Comparison of ENCODE assay signal across 8 cellular contexts in the genomic region with DNA sequence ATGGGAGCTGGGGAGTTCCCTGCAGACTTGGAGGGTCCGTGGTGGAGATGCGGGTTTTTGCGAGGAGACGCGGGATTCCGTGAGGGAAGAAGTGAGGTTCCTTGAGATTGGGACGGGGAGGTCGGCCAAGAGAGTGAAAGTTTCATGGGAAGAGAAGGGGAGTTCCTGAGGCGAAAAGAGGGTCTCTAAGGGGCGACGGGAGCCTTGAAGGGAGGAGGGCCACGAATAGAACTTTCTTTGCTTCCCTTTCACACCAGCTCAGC. TPM values are rescaled to one million over a fixed set of nuclear protein-coding genes. Genes with fewer than 3 reads are reported as not detected.
DNase-seq lines count a peak whose midpoint lies in the region; ATAC-seq and TF ChIP-seq lines count a peak whose summit lies in the region.

No MANE protein-coding gene starts in this region.

- H3K27ac Mint-ChIP-seq in HFFc6, result peak overlapping the region; percentile 58; the same call in 1 of the 2 replicates
- peak overlapping the region; percentile 80 for H3K27ac Mint-ChIP-seq in activated T-cell treated with anti-CD3 and anti-CD28 coated beads, Interleukin-2, amount 50 U/mL, for 72 hours
- H3K27ac Mint-ChIP-seq in stimulated activated effector memory CD8-positive, alpha-beta T cell treated with anti-CD3 and anti-CD28 coated beads, Interleukin-12 subunit alpha, Interleukin-12 subunit beta, amount 100 ng/mL, for 72 hours, result peak overlapping the region; percentile 75

- ATAC-seq in activated T-cell treated with anti-CD3 and anti-CD28 coated beads, Interleukin-2, amount 50 U/mL, for 72 hours (replicated peaks in 1 of 2), result no peak
- ATAC-seq in stimulated activated effector memory CD8-positive, alpha-beta T cell treated with anti-CD3 and anti-CD28 coated beads, Interleukin-12 subunit alpha, Interleukin-12 subunit beta, amount 100 ng/mL, for 72 hours, result no peak
- no peak for ATAC-seq in HG03460 (IDR thresholded peaks at IDR 0.05; ENCODE audit: unreplicated experiment)
- ATAC-seq in HG02852 (IDR thresholded peaks at IDR 0.05; ENCODE audit: unreplicated experiment), result no peak

- no peaks in the 10 kb centered on the region for H3K36me3 Mint-ChIP-seq in HFFc6 (ENCODE audit: low read depth)
- peaks cover 0 to 2% of the 10 kb centered on the region in 2 donors for H3K36me3 Mint-ChIP-seq in activated T-cell treated with anti-CD3 and anti-CD28 coated beads, Interleukin-2, amount 50 U/mL, for 72 hours (ENCODE audit: insufficient read depth in 2 of 2)
- H3K36me3 Mint-ChIP-seq in stimulated activated effector memory CD8-positive, alpha-beta T cell treated with anti-CD3 and anti-CD28 coated beads, Interleukin-12 subunit alpha, Interleukin-12 subunit beta, amount 100 ng/mL, for 72 hours, result peaks cover 10% of the 10 kb centered on the region

- no peak for DNase-seq in HFFc6
- DNase-seq in activated T-cell treated with anti-CD3 and anti-CD28 coated beads, Interleukin-2, amount 50 U/mL, for 72 hours, result no peak
- no peak for DNase-seq in stimulated activated effector memory CD8-positive, alpha-beta T cell treated with anti-CD3 and anti-CD28 coated beads, Interleukin-12 subunit alpha, Interleukin-12 subunit beta, amount 100 ng/mL, for 72 hours (ENCODE audit: low spot score in 2 of 2)
- no peak for DNase-seq in NCI-H2081 treated with DMSO at 0.1 percent for 48 hours (lab: John Stamatoyannopoulos, UW)
- no peak for DNase-seq in EL

- peak overlapping the region; percentile 92 for H3K4me3 Mint-ChIP-seq in HFFc6
- peak overlapping the region; percentile 91 to 97 for H3K4me3 Mint-ChIP-seq in activated T-cell treated with anti-CD3 and anti-CD28 coated beads, Interleukin-2, amount 50 U/mL, for 72 hours
- peak overlapping the region; percentile 83 for H3K4me3 Mint-ChIP-seq in stimulated activated effector memory CD8-positive, alpha-beta T cell treated with anti-CD3 and anti-CD28 coated beads, Interleukin-12 subunit alpha, Interleukin-12 subunit beta, amount 100 ng/mL, for 72 hours

- no peak for TF ChIP-seq CTCF in HFFc6 (IDR thresholded peaks at IDR 0.05)

- no peaks in the 10 kb centered on the region; the same call in 1 of the 2 replicates for H3K27me3 Mint-ChIP-seq in HFFc6 (ENCODE audit: insufficient read depth)
- peaks cover 7% of the 10 kb centered on the region for H3K27me3 Mint-ChIP-seq in activated T-cell treated with anti-CD3 and anti-CD28 coated beads, Interleukin-2, amount 50 U/mL, for 72 hours (ENCODE audit: low read depth)

- peaks cover 43% of the 10 kb centered on the region for H3K4me1 Mint-ChIP-seq in HFFc6 (ENCODE audit: low read depth)
- H3K4me1 Mint-ChIP-seq in activated T-cell treated with anti-CD3 and anti-CD28 coated beads, Interleukin-2, amount 50 U/mL, for 72 hours (ENCODE audit: low read depth), result peaks cover 46% of the 10 kb centered on the region
- H3K4me1 Mint-ChIP-seq in stimulated activated effector memory CD8-positive, alpha-beta T cell treated with anti-CD3 and anti-CD28 coated beads, Interleukin-12 subunit alpha, Interleukin-12 subunit beta, amount 100 ng/mL, for 72 hours, result peaks cover 47% of the 10 kb centered on the region

- peak overlapping the region; percentile 66 for H3K4me3 ChIP-seq in iPS-11a (ENCODE audit: low read depth, low read length)

- H3K9me3 Mint-ChIP-seq in HFFc6, result no peaks in the 10 kb centered on the region
- no peaks in the 10 kb centered on the region for H3K9me3 Mint-ChIP-seq in activated T-cell treated with anti-CD3 and anti-CD28 coated beads, Interleukin-2, amount 50 U/mL, for 72 hours
- H3K9me3 Mint-ChIP-seq in stimulated activated effector memory CD8-positive, alpha-beta T cell treated with anti-CD3 and anti-CD28 coated beads, Interleukin-12 subunit alpha, Interleukin-12 subunit beta, amount 100 ng/mL, for 72 hours, result no peaks in the 10 kb centered on the region

RNA-seq across cellular contexts. Expression of a gene that starts 0.5 kb away (rescaled TPM):
- total RNA-seq in HFFc6 (2021; fragmentation: NEBNext Ultra II Directional; extraction: Animal tissue kit (Norgen Biotek cat#: 25700)), result 10 to 100 TPM; 13.2 to 18.0 (median 15.5) TPM
- 10 to 100 TPM; 61.1 to 78.2 TPM for total RNA-seq in activated T-cell treated with anti-CD3 and anti-CD28 coated beads, Interleukin-2, amount 50 U/mL, for 72 hours

RNA-seq across cellular contexts. Expression of a gene that starts 4.3 kb away (rescaled TPM):
- 10 to 100 TPM; 13.3 to 17.3 (median 16.1) TPM for total RNA-seq in HFFc6 (2021; fragmentation: NEBNext Ultra II Directional; extraction: Animal tissue kit (Norgen Biotek cat#: 25700))
- total RNA-seq in activated T-cell treated with anti-CD3 and anti-CD28 coated beads, Interleukin-2, amount 50 U/mL, for 72 hours, result 10 to 100 TPM; 20.8 to 23.1 TPM

RNA-seq across cellular contexts. Expression of a gene that starts 51.5 kb away (rescaled TPM):
- 10 to 100 TPM; 17.6 to 21.0 (median 18.4) TPM for total RNA-seq in HFFc6 (2021; fragmentation: NEBNext Ultra II Directional; extraction: Animal tissue kit (Norgen Biotek cat#: 25700))
- total RNA-seq in activated T-cell treated with anti-CD3 and anti-CD28 coated beads, Interleukin-2, amount 50 U/mL, for 72 hours, result 10 to 100 TPM; 28.9 to 34.9 TPM
